ENCODE assay signal across 1 cellular context in the genomic region with DNA sequence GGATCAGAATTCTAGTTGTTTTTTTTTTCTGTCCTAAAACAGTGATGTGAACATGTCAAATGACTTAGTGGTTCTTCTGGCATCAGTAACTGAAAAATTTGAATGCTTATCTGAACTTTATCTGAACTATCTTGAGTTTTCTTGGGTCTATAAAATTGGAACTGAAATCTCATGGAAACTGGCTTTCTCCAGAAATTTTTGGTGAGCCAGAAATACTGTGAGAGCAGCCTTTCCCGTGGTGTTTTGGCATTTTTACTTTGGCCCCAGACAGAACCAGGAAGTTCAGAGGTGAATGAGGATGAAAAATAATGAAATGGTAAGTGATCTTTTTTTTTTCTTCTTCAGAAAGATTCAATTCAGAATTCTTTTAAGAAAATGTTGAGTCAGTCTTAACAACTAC.
TF ChIP-seq lines count a peak whose summit lies in the region.

No MANE protein-coding gene starts in this region.

TF ChIP-seq in K562, 482 proteins besides CTCF, POLR2A, EP300 and RAD21 (continued from another document):
- TF ChIP-seq, protein P1, sequence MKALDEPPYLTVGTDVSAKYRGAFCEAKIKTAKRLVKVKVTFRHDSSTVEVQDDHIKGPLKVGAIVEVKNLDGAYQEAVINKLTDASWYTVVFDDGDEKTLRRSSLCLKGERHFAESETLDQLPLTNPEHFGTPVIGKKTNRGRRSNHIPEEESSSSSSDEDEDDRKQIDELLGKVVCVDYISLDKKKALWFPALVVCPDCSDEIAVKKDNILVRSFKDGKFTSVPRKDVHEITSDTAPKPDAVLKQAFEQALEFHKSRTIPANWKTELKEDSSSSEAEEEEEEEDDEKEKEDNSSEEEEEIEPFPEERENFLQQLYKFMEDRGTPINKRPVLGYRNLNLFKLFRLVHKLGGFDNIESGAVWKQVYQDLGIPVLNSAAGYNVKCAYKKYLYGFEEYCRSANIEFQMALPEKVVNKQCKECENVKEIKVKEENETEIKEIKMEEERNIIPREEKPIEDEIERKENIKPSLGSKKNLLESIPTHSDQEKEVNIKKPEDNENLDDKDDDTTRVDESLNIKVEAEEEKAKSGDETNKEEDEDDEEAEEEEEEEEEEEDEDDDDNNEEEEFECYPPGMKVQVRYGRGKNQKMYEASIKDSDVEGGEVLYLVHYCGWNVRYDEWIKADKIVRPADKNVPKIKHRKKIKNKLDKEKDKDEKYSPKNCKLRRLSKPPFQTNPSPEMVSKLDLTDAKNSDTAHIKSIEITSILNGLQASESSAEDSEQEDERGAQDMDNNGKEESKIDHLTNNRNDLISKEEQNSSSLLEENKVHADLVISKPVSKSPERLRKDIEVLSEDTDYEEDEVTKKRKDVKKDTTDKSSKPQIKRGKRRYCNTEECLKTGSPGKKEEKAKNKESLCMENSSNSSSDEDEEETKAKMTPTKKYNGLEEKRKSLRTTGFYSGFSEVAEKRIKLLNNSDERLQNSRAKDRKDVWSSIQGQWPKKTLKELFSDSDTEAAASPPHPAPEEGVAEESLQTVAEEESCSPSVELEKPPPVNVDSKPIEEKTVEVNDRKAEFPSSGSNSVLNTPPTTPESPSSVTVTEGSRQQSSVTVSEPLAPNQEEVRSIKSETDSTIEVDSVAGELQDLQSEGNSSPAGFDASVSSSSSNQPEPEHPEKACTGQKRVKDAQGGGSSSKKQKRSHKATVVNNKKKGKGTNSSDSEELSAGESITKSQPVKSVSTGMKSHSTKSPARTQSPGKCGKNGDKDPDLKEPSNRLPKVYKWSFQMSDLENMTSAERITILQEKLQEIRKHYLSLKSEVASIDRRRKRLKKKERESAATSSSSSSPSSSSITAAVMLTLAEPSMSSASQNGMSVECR (CRISPR knock-in tag; IDR thresholded peaks at IDR 0.05): no peak
